Comparison of ENCODE assay signal across 1 cellular context in the genomic region with DNA sequence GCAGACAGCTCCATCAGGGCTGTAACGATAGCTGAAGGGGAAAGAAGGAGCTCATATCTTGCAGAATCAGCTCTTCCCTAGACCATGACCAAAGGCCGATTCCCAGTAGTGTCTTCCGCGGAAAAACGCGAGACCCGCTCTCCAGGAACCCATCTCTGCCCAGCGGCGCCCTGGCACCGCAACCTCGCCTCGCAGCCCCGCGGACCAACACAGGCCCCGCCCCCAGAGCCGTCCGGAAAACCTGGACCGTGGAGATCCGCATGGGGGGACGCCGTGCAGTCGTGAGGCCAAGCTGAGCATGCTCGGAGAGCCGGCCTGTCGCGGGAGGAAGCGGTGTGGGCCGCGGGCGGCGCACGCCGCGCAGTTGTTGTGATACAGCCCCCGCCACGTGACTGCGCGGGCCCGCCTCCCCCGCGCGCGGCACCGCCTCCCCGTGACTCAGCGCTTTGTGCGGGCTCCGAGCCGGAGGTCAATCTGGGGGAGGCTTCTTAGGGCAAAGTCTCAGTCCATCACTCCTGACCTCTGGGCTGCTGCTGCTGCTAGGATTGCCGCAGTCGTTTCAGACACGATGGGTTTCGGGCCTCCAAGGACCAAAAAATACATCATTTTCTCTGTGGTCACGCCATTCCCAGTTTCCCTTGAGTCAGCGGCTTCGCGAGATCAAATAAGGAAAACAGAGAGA.
TF ChIP-seq lines count a peak whose summit lies in the region.

No MANE protein-coding gene starts in this region.

TF ChIP-seq in K562, 482 proteins besides CTCF, POLR2A, EP300 and RAD21 (continued from another document and continues in another):
- TF ChIP-seq ZNF449 (CRISPR knock-in tag; IDR thresholded peaks at IDR 0.05) (no peak), ZBTB8A (IDR thresholded peaks at IDR 0.05; ENCODE audit: partially characterized antibody) (no peak), YY1 (IDR thresholded peaks at IDR 0.05; ENCODE audit: borderline replicate concordance in 1 of 3, control insufficient read depth in 1 of 3, extremely low read depth in 1 of 3, insufficient read depth in 3 of 3, insufficient read length in 1 of 3, insufficient replicate concordance in 2 of 3, low read depth in 1 of 3, low read length in 2 of 3) (peak in 1 of 3 experiments; percentile 74), ZBED1 (IDR thresholded peaks at IDR 0.05) (peak; percentile 95), HNRNPH1 (optimal IDR thresholded peaks at IDR 0.05; ENCODE audit: low read depth, low read length) (no peak), RBBP5 (IDR thresholded peaks at IDR 0.05; ENCODE audit: borderline replicate concordance, insufficient read depth, low read length, poor library complexity, severe bottlenecking) (no peak), ZNF140 (CRISPR knock-in tag; IDR thresholded peaks at IDR 0.05) (no peak), TBP (optimal IDR thresholded peaks at IDR 0.05; ENCODE audit: low read depth, low read length) (peak; percentile 56), AFF1 (IDR thresholded peaks at IDR 0.05; ENCODE audit: low read depth in 1 of 2, partially characterized antibody in 2 of 2) (no peak), ZNF668 (CRISPR knock-in tag; IDR thresholded peaks at IDR 0.05) (no peak), HDAC1 (IDR thresholded peaks at IDR 0.05) (peak in 1 of 2 experiments; percentile 97; a peak in 2 of 4 replicates), TGIF2 (CRISPR knock-in tag; IDR thresholded peaks at IDR 0.05) (no peak), MTA2 (IDR thresholded peaks at IDR 0.05; ENCODE audit: low read depth) (no peak), DNMT1 (IDR thresholded peaks at IDR 0.05) (no peak), DMBX1 (CRISPR knock-in tag; IDR thresholded peaks at IDR 0.05; ENCODE audit: borderline replicate concordance) (no peak), FOXP1 (CRISPR knock-in tag; IDR thresholded peaks at IDR 0.05) (peak; percentile 98), TARDBP (IDR thresholded peaks at IDR 0.05) (no peak; the same call in 1 of the 2 replicates), NR1H2 (CRISPR knock-in tag; IDR thresholded peaks at IDR 0.05) (no peak), ZNF121 (CRISPR knock-in tag; conservative IDR thresholded peaks at IDR 0.05) (no peak), ZNF696 (CRISPR knock-in tag; conservative IDR thresholded peaks at IDR 0.05) (no peak), LARP7 (IDR thresholded peaks at IDR 0.05) (no peak), KAT2B (IDR thresholded peaks at IDR 0.05; ENCODE audit: low read depth, low read length) (peak; percentile 52), HNRNPUL1 (IDR thresholded peaks at IDR 0.05; ENCODE audit: low read length) (no peak), CBX2 (IDR thresholded peaks at IDR 0.05; ENCODE audit: insufficient read depth, low read length, poor library complexity, severe bottlenecking) (no peak), EHMT2 (IDR thresholded peaks at IDR 0.05) (no peak), RFX1 (IDR thresholded peaks at IDR 0.05) (no peak), NONO (IDR thresholded peaks at IDR 0.05; ENCODE audit: low read depth in 2 of 2, low read length in 1 of 2) (peak in 1 of 2 experiments; percentile 83; a peak in 2 of 4 replicates), CEBPG (CRISPR knock-in tag; IDR thresholded peaks at IDR 0.05) (no peak), CEBPG (tag; conservative IDR thresholded peaks at IDR 0.05 in 1 of 2, IDR thresholded peaks at IDR 0.05 in 1 of 2) (no peak; a peak in 1 of 4 replicates), HINFP (tag; conservative IDR thresholded peaks at IDR 0.05; ENCODE audit: low read depth) (no peak), SIX5 (IDR thresholded peaks at IDR 0.05; ENCODE audit: borderline replicate concordance in 1 of 2, insufficient read depth in 1 of 2, low read depth in 1 of 2, low read length in 2 of 2) (no peak), TRIM25 (IDR thresholded peaks at IDR 0.05; ENCODE audit: borderline replicate concordance) (no peak), ZNF146 (CRISPR knock-in tag; IDR thresholded peaks at IDR 0.05; ENCODE audit: unreplicated experiment) (no peak), KLF10 (CRISPR knock-in tag; IDR thresholded peaks at IDR 0.05) (no peak), BCOR (IDR thresholded peaks at IDR 0.05) (peak; percentile 72; the same call in 1 of the 2 replicates), DDX20 (tag; IDR thresholded peaks at IDR 0.05; ENCODE audit: low read depth) (no peak), ZNF143 (CRISPR knock-in tag; IDR thresholded peaks at IDR 0.05) (no peak), WHSC1 (IDR thresholded peaks at IDR 0.05; ENCODE audit: low read length) (no peak)
- TF ChIP-seq, protein P1, sequence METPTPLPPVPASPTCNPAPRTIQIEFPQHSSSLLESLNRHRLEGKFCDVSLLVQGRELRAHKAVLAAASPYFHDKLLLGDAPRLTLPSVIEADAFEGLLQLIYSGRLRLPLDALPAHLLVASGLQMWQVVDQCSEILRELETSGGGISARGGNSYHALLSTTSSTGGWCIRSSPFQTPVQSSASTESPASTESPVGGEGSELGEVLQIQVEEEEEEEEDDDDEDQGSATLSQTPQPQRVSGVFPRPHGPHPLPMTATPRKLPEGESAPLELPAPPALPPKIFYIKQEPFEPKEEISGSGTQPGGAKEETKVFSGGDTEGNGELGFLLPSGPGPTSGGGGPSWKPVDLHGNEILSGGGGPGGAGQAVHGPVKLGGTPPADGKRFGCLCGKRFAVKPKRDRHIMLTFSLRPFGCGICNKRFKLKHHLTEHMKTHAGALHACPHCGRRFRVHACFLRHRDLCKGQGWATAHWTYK (CRISPR knock-in tag; IDR thresholded peaks at IDR 0.05), result peak; percentile 75; the same call in 1 of the 2 replicates
- TF ChIP-seq, protein P2, sequence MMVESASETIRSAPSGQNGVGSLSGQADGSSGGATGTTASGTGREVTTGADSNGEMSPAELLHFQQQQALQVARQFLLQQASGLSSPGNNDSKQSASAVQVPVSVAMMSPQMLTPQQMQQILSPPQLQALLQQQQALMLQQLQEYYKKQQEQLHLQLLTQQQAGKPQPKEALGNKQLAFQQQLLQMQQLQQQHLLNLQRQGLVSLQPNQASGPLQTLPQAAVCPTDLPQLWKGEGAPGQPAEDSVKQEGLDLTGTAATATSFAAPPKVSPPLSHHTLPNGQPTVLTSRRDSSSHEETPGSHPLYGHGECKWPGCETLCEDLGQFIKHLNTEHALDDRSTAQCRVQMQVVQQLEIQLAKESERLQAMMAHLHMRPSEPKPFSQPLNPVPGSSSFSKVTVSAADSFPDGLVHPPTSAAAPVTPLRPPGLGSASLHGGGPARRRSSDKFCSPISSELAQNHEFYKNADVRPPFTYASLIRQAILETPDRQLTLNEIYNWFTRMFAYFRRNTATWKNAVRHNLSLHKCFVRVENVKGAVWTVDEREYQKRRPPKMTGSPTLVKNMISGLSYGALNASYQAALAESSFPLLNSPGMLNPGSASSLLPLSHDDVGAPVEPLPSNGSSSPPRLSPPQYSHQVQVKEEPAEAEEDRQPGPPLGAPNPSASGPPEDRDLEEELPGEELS (CRISPR knock-in tag; IDR thresholded peaks at IDR 0.05; ENCODE audit: borderline replicate concordance), result peak; percentile 98; the same call in 1 of the 2 replicates
- TF ChIP-seq, protein P3, sequence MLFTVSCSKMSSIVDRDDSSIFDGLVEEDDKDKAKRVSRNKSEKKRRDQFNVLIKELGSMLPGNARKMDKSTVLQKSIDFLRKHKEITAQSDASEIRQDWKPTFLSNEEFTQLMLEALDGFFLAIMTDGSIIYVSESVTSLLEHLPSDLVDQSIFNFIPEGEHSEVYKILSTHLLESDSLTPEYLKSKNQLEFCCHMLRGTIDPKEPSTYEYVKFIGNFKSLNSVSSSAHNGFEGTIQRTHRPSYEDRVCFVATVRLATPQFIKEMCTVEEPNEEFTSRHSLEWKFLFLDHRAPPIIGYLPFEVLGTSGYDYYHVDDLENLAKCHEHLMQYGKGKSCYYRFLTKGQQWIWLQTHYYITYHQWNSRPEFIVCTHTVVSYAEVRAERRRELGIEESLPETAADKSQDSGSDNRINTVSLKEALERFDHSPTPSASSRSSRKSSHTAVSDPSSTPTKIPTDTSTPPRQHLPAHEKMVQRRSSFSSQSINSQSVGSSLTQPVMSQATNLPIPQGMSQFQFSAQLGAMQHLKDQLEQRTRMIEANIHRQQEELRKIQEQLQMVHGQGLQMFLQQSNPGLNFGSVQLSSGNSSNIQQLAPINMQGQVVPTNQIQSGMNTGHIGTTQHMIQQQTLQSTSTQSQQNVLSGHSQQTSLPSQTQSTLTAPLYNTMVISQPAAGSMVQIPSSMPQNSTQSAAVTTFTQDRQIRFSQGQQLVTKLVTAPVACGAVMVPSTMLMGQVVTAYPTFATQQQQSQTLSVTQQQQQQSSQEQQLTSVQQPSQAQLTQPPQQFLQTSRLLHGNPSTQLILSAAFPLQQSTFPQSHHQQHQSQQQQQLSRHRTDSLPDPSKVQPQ (CRISPR knock-in tag; IDR thresholded peaks at IDR 0.05; ENCODE audit: borderline replicate concordance), result peak; percentile 78; the same call in 1 of the 2 replicates
- TF ChIP-seq, protein P4, sequence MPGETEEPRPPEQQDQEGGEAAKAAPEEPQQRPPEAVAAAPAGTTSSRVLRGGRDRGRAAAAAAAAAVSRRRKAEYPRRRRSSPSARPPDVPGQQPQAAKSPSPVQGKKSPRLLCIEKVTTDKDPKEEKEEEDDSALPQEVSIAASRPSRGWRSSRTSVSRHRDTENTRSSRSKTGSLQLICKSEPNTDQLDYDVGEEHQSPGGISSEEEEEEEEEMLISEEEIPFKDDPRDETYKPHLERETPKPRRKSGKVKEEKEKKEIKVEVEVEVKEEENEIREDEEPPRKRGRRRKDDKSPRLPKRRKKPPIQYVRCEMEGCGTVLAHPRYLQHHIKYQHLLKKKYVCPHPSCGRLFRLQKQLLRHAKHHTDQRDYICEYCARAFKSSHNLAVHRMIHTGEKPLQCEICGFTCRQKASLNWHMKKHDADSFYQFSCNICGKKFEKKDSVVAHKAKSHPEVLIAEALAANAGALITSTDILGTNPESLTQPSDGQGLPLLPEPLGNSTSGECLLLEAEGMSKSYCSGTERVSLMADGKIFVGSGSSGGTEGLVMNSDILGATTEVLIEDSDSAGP (CRISPR knock-in tag; IDR thresholded peaks at IDR 0.05), result no peak
- TF ChIP-seq, protein P5, sequence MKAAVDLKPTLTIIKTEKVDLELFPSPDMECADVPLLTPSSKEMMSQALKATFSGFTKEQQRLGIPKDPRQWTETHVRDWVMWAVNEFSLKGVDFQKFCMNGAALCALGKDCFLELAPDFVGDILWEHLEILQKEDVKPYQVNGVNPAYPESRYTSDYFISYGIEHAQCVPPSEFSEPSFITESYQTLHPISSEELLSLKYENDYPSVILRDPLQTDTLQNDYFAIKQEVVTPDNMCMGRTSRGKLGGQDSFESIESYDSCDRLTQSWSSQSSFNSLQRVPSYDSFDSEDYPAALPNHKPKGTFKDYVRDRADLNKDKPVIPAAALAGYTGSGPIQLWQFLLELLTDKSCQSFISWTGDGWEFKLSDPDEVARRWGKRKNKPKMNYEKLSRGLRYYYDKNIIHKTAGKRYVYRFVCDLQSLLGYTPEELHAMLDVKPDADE (conservative IDR thresholded peaks at IDR 0.05; ENCODE audit: control insufficient read depth, low read depth, low read length), result 0 out of 2 replicates have a peak, but pooled peaks have one; percentile 77
